ENCODE assay signal across 15 cellular contexts in the genomic region with DNA sequence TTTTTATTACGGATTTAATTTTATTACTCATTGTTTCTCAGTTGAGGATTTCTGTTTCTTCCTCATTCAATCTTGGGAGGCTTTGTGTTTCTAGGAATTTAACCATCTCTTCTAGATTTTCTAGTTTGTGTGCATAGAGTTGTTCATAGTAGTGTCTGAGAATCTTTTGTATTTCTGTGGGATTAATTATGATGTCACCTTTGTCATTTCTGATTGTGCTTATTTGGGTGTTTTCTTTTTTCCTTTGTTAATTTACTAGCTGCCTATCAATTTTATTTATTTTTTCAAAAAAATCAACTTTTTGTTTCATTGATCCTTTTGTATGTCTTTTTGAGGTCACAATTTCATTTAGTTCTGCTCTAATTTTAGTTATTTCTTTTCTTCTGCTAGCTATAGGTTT.
A peak's percentile ranks its signal among the peaks of the same experiment; 100 is the strongest.
DNase-seq lines count a peak whose midpoint lies in the region; ATAC-seq and TF ChIP-seq lines count a peak whose summit lies in the region.
"Had no signal": no experiment of that assay in that cellular context is flagged by ENCODE, and none has a peak within 500 bp of the region (broad histone marks: within the 10 kb centered on the region; RNA-seq: fewer than 3 reads in every experiment).

No MANE protein-coding gene starts in this region.

- H4K20me1 ChIP-seq in DOHH2 (ENCODE audit: control insufficient read depth, insufficient read depth, low read depth, low read length) (no peaks in the 10 kb centered on the region), OCI-LY7 (ENCODE audit: insufficient read depth, low read length) (no peaks in the 10 kb centered on the region)

- H3K4me1 Mint-ChIP-seq in activated T-cell treated with anti-CD3 and anti-CD28 coated beads, Interleukin-2, amount 50 U/mL, for 72 hours (ENCODE audit: low read depth), result peaks cover 10% of the 10 kb centered on the region
- peaks cover 29% of the 10 kb centered on the region for H3K4me1 Mint-ChIP-seq in stimulated activated memory B cell treated with anti-CD40 and anti-IgM and Interleukin-4, amounts not matched to agents 10 μg/mL and 1 μg/mL and 100 μg/mL, for 72 hours
- H3K4me1 Mint-ChIP-seq: CD4-positive, alpha-beta memory T cell had no signal

- no peaks in the 10 kb centered on the region for H3F3A ChIP-seq in DOHH2 (ENCODE audit: control insufficient read depth, insufficient read depth)

- H3K9me2 ChIP-seq in DOHH2 (replicated peaks; ENCODE audit: control insufficient read depth, low read length) (no peaks in the 10 kb centered on the region), OCI-LY7 (ENCODE audit: insufficient read depth, low read length) (no peaks in the 10 kb centered on the region)

- H3K27me3 Mint-ChIP-seq in activated T-cell treated with anti-CD3 and anti-CD28 coated beads, Interleukin-2, amount 50 U/mL, for 72 hours (ENCODE audit: low read depth), result peaks cover 7% of the 10 kb centered on the region
- H3K27me3 Mint-ChIP-seq in stimulated activated memory B cell treated with anti-CD40 and anti-IgM and Interleukin-4, amounts not matched to agents 10 μg/mL and 1 μg/mL and 100 μg/mL, for 72 hours, result no peaks in the 10 kb centered on the region

- H3K4me2 ChIP-seq in DOHH2 (ENCODE audit: low read length) (peak overlapping the region; percentile 41; the same call in 1 of the 2 replicates), OCI-LY7 (ENCODE audit: low read length) (peak overlapping the region; percentile 16)

- BruUV-seq in OCI-LY7 (replicated peaks; lab: Mats Ljungman, UMichigan), result no TSS peak

- POLR2A ChIA-PET in OCI-LY7 (lab: Charles Lee), result interaction anchor here (0.6 kb wide), 3 partner anchors 582 to 1401 kb away, joined by 3 read pairs; no protein-coding TSS in a partner anchor

- no peak overlapping the region for H3K4me3 Mint-ChIP-seq in activated T-cell treated with anti-CD3 and anti-CD28 coated beads, Interleukin-2, amount 50 U/mL, for 72 hours
- no peak overlapping the region for H3K4me3 Mint-ChIP-seq in stimulated activated memory B cell treated with anti-CD40 and anti-IgM and Interleukin-4, amounts not matched to agents 10 μg/mL and 1 μg/mL and 100 μg/mL, for 72 hours
- H3K4me3 Mint-ChIP-seq: CD4-positive, alpha-beta memory T cell had no signal

- DNase-seq in activated T-cell treated with anti-CD3 and anti-CD28 coated beads, Interleukin-2, amount 50 U/mL, for 72 hours, result no peak
- no peak for DNase-seq in activated T-cell treated with anti-CD3 and anti-CD28 coated beads, Interleukin-2, amount 50 U/mL, for 1 hour
- DNase-seq in OCI-LY7 (ENCODE audit: low spot score) (no peak), NCI-H2081 treated with DMSO at 0.1 percent for 48 hours (lab: John Stamatoyannopoulos, UW) (no peak), DMS153 treated with DMSO at 0.1 percent for 48 hours (lab: John Stamatoyannopoulos, UW; ENCODE audit: unreplicated experiment) (no peak)
- DNase-seq: 8988T; AML-193; CD4-positive, alpha-beta memory T cell; DMS79 treated with DMSO at 0.1 percent for 48 hours; GDM1; IMR-90 had no signal

- intact Hi-C loops in OCI-LY7 (cut with micrococcal nuclease; ENCODE audit: unreplicated experiment), result no loop called here

- CTCF ChIA-PET in OCI-LY7 (lab: Charles Lee; ENCODE audit: unreplicated experiment), result no interaction called here

- H3K27me3 ChIP-seq in DOHH2 (ENCODE audit: control insufficient read depth, low read length), result no peaks in the 10 kb centered on the region

- peak overlapping the region; percentile 20 for H3K27ac Mint-ChIP-seq in activated T-cell treated with anti-CD3 and anti-CD28 coated beads, Interleukin-2, amount 50 U/mL, for 72 hours
- peak overlapping the region; percentile 55 for H3K27ac Mint-ChIP-seq in stimulated activated memory B cell treated with anti-CD40 and anti-IgM and Interleukin-4, amounts not matched to agents 10 μg/mL and 1 μg/mL and 100 μg/mL, for 72 hours
- H3K27ac Mint-ChIP-seq: CD4-positive, alpha-beta memory T cell had no signal

- H3K79me2 ChIP-seq in DOHH2 (ENCODE audit: control insufficient read depth, low read length) (no peaks in the 10 kb centered on the region), OCI-LY7 (ENCODE audit: insufficient read depth, low read depth, low read length) (no peaks in the 10 kb centered on the region)

- H3K36me3 ChIP-seq in DOHH2 (ENCODE audit: control insufficient read depth, low read length), result no peaks in the 10 kb centered on the region
- H3K36me3 ChIP-seq in OCI-LY7 (ENCODE audit: insufficient read depth, low read length), result peaks cover 19% of the 10 kb centered on the region

- H3K4me3 ChIP-seq in DOHH2 (ENCODE audit: low read length) (no peak overlapping the region), OCI-LY7 (ENCODE audit: low read depth, low read length, poor library complexity, severe bottlenecking) (no peak overlapping the region)

- ATAC-seq in activated T-cell treated with anti-CD3 and anti-CD28 coated beads, Interleukin-2, amount 50 U/mL, for 72 hours (replicated peaks in 1 of 2), result no peak
- no peak for ATAC-seq in stimulated activated memory B cell treated with anti-CD40 and anti-IgM and Interleukin-4, amounts not matched to agents 10 μg/mL and 1 μg/mL and 100 μg/mL, for 72 hours
- ATAC-seq: HCT116 had no signal

- no peak overlapping the region for H2AFZ ChIP-seq in OCI-LY7 (ENCODE audit: low read length)

- peaks cover 16 to 29% of the 10 kb centered on the region in 2 donors for H3K9me3 Mint-ChIP-seq in activated T-cell treated with anti-CD3 and anti-CD28 coated beads, Interleukin-2, amount 50 U/mL, for 72 hours
- peaks cover 18% of the 10 kb centered on the region for H3K9me3 Mint-ChIP-seq in stimulated activated memory B cell treated with anti-CD40 and anti-IgM and Interleukin-4, amounts not matched to agents 10 μg/mL and 1 μg/mL and 100 μg/mL, for 72 hours

- peaks cover 11 to 27% of the 10 kb centered on the region in 2 donors for H3K36me3 Mint-ChIP-seq in activated T-cell treated with anti-CD3 and anti-CD28 coated beads, Interleukin-2, amount 50 U/mL, for 72 hours (ENCODE audit: insufficient read depth in 2 of 2)
- peaks cover 56% of the 10 kb centered on the region for H3K36me3 Mint-ChIP-seq in stimulated activated memory B cell treated with anti-CD40 and anti-IgM and Interleukin-4, amounts not matched to agents 10 μg/mL and 1 μg/mL and 100 μg/mL, for 72 hours

- peaks cover 14% of the 10 kb centered on the region for H3K4me1 ChIP-seq in DOHH2 (ENCODE audit: control insufficient read depth, low read length)
- H3K4me1 ChIP-seq in OCI-LY7 (ENCODE audit: insufficient read depth, low read length, poor library complexity, severe bottlenecking), result peaks cover 14% of the 10 kb centered on the region

- no peaks in the 10 kb centered on the region for H3K9me3 ChIP-seq in DOHH2 (ENCODE audit: control insufficient read depth, insufficient read depth, low read length)
- H3K9me3 ChIP-seq in OCI-LY7 (ENCODE audit: low read length), result peaks cover 16% of the 10 kb centered on the region

- TF ChIP-seq CTCF in DOHH2 (IDR thresholded peaks at IDR 0.05; ENCODE audit: low read depth, low read length, poor library complexity, severe bottlenecking) (no peak), OCI-LY7 (conservative IDR thresholded peaks at IDR 0.05; ENCODE audit: low read length) (no peak)

- H3K27ac ChIP-seq in DOHH2 (ENCODE audit: low read depth, low read length) (no peak overlapping the region), OCI-LY7 (ENCODE audit: low read depth, low read length, poor library complexity, severe bottlenecking) (no peak overlapping the region)
- H3K27ac ChIP-seq: C4-2B had no signal
